In genomic region chr11:74507582-74507981, GRCh38 we compare ENCODE assay signal across 15 cellular contexts. TPM values are rescaled to one million over a fixed set of nuclear protein-coding genes. Genes with fewer than 3 reads are reported as not detected.
A peak's percentile ranks its signal among the peaks of the same experiment; 100 is the strongest.
DNase-seq lines count a peak whose midpoint lies in the region; ATAC-seq and TF ChIP-seq lines count a peak whose summit lies in the region.
"Had no signal": no experiment of that assay in that cellular context is flagged by ENCODE, and none has a peak within 500 bp of the region (broad histone marks: within the 10 kb centered on the region; RNA-seq: fewer than 3 reads in every experiment).

No MANE protein-coding gene starts in this region.

- H3K27me3 ChIP-seq in neutrophil, result no peaks in the 10 kb centered on the region

- ATAC-seq in mucosa of descending colon, result no peak
- ATAC-seq: CD8-positive, alpha-beta T cell had no signal

- peak; percentile 32 for DNase-seq in activated CD4-positive, alpha-beta T cell treated with anti-CD3 and anti-CD28 coated beads, Interleukin-2, amount 10 ng/mL, durations not matched to agents 24 days and 14 days
- DNase-seq in activated CD4-positive, alpha-beta T cell treated with anti-CD3 and anti-CD28 coated beads for 48 hours, result no peak
- DNase-seq in SKM-1 (lab: John Stamatoyannopoulos, UW; ENCODE audit: unreplicated experiment), result peak; percentile 16
- DNase-seq in C1 segment of cervical spinal cord (lab: John Stamatoyannopoulos, UW), result no peak
- no peak for DNase-seq in mucosa of descending colon
- DNase-seq in progenitor cell of endocrine pancreas (ENCODE audit: low spot score, unreplicated experiment), result no peak
- DNase-seq: CD8-positive, alpha-beta T cell; COR-L47; DMS153; DMS79 treated with DMSO at 0.1 percent for 48 hours; EL had no signal

- no peak for TF ChIP-seq CTCF in neutrophil (IDR thresholded peaks at IDR 0.05)
- TF ChIP-seq CTCF in mucosa of descending colon (IDR thresholded peaks at IDR 0.05), result no peak
- no peak for TF ChIP-seq CTCF in progenitor cell of endocrine pancreas (IDR thresholded peaks at IDR 0.05; ENCODE audit: unreplicated experiment)

- H3K36me3 ChIP-seq in neutrophil (no peaks in the 10 kb centered on the region), mucosa of descending colon (ENCODE audit: low read depth) (no peaks in the 10 kb centered on the region)
- H3K36me3 ChIP-seq: HAP-1 had no signal

- no peak overlapping the region for H3K27ac Mint-ChIP-seq in activated CD4-positive, alpha-beta T cell treated with anti-CD3 and anti-CD28 coated beads, Interleukin-2, amount 10 ng/mL, durations not matched to agents 24 days and 14 days
- H3K27ac Mint-ChIP-seq in progenitor cell of endocrine pancreas, result no peak overlapping the region
- H3K27ac Mint-ChIP-seq: B cell; CD8-positive, alpha-beta T cell had no signal

- no peak overlapping the region for H3K4me3 ChIP-seq in neutrophil (ENCODE audit: low read depth in 1 of 2, low read length in 1 of 2)
- H3K4me3 ChIP-seq in mucosa of descending colon, result no peak overlapping the region
- H3K4me3 ChIP-seq: HAP-1 had no signal

- no peaks in the 10 kb centered on the region for H3K4me1 Mint-ChIP-seq in activated CD4-positive, alpha-beta T cell treated with anti-CD3 and anti-CD28 coated beads, Interleukin-2, amount 10 ng/mL, durations not matched to agents 24 days and 14 days
- H3K4me1 Mint-ChIP-seq in progenitor cell of endocrine pancreas (ENCODE audit: low read depth), result peaks cover 2% of the 10 kb centered on the region
- H3K4me1 Mint-ChIP-seq: B cell had no signal

- no peaks in the 10 kb centered on the region for H3K9me3 Mint-ChIP-seq in activated CD4-positive, alpha-beta T cell treated with anti-CD3 and anti-CD28 coated beads, Interleukin-2, amount 10 ng/mL, durations not matched to agents 24 days and 14 days
- H3K9me3 Mint-ChIP-seq in progenitor cell of endocrine pancreas (ENCODE audit: low read depth), result no peaks in the 10 kb centered on the region

- intact Hi-C loops in activated CD4-positive, alpha-beta T cell treated with anti-CD3 and anti-CD28 coated beads, Interleukin-2, amount 10 ng/mL, durations not matched to agents 24 days and 14 days (cut with micrococcal nuclease), result no loop called here
- intact Hi-C loops in mucosa of descending colon (cut with DNase I, micrococcal nuclease), result no loop called here

- peaks cover 3% of the 10 kb centered on the region for H3K27me3 Mint-ChIP-seq in activated CD4-positive, alpha-beta T cell treated with anti-CD3 and anti-CD28 coated beads, Interleukin-2, amount 10 ng/mL, durations not matched to agents 24 days and 14 days
- H3K27me3 Mint-ChIP-seq in progenitor cell of endocrine pancreas, result no peaks in the 10 kb centered on the region

- H3K36me3 Mint-ChIP-seq in activated CD4-positive, alpha-beta T cell treated with anti-CD3 and anti-CD28 coated beads, Interleukin-2, amount 10 ng/mL, durations not matched to agents 24 days and 14 days (ENCODE audit: low read depth), result no peaks in the 10 kb centered on the region
- H3K36me3 Mint-ChIP-seq in progenitor cell of endocrine pancreas (ENCODE audit: insufficient read depth), result no peaks in the 10 kb centered on the region
- H3K36me3 Mint-ChIP-seq: CD8-positive, alpha-beta T cell had no signal

- peak overlapping the region; percentile 37 for H3K27ac ChIP-seq in neutrophil
- H3K27ac ChIP-seq: C4-2B had no signal

- H3K9me3 ChIP-seq in neutrophil, result no peaks in the 10 kb centered on the region
- peaks cover 3% of the 10 kb centered on the region for H3K9me3 ChIP-seq in mucosa of descending colon
- H3K9me3 ChIP-seq: HAP-1 had no signal

- peaks cover 8 to 9% of the 10 kb centered on the region in 2 experiments for H3K4me1 ChIP-seq in neutrophil (ENCODE audit: control insufficient read depth in 1 of 2, insufficient read depth in 1 of 2, low read depth in 1 of 2, low read length in 1 of 2)
- H3K4me1 ChIP-seq in mucosa of descending colon (ENCODE audit: low read depth), result no peaks in the 10 kb centered on the region
- H3K4me1 ChIP-seq: HAP-1 had no signal

- H3K4me3 Mint-ChIP-seq in activated CD4-positive, alpha-beta T cell treated with anti-CD3 and anti-CD28 coated beads, Interleukin-2, amount 10 ng/mL, durations not matched to agents 24 days and 14 days, result no peak overlapping the region
- H3K4me3 Mint-ChIP-seq in progenitor cell of endocrine pancreas (ENCODE audit: low read depth), result no peak overlapping the region
- H3K4me3 Mint-ChIP-seq: B cell; CD8-positive, alpha-beta T cell had no signal

RNA-seq across cellular contexts. Expression of gene LIPT2, which starts 14.1 kb away (rescaled TPM):
- 3.1 and 4.7 TPM in 2 replicates for total RNA-seq in activated CD4-positive, alpha-beta T cell treated with anti-CD3 and anti-CD28 coated beads, Interleukin-2, amount 10 ng/mL, durations not matched to agents 24 days and 14 days
- total RNA-seq in mucosa of descending colon, result 1 to 10 TPM; 3.2 to 4.8 (median 4.1) TPM
- 8.8 and 9.1 TPM in 2 replicates for total RNA-seq in progenitor cell of endocrine pancreas

RNA-seq across cellular contexts. Expression of gene KCNE3, which starts 40.2 kb away (rescaled TPM):
- not detected in 2 replicates for total RNA-seq in activated CD4-positive, alpha-beta T cell treated with anti-CD3 and anti-CD28 coated beads, Interleukin-2, amount 10 ng/mL, durations not matched to agents 24 days and 14 days
- 10 to 100 TPM in 2 of 3 donors, 1 to 10 TPM in 1; 8.5 to 27.5 (median 23.4) TPM for total RNA-seq in mucosa of descending colon
- total RNA-seq in progenitor cell of endocrine pancreas, result 1.0 and 1.9 TPM in 2 replicates
- total RNA-seq: B cell; CD8-positive, alpha-beta T cell had no signal

Comparison
In these comparisons a context has a peak if more than half of its experiments do, and no peak if none do; other contexts are left out.
1. DNase-seq: peak in activated CD4-positive, alpha-beta T cell treated with anti-CD3 and anti-CD28 coated beads, Interleukin-2, amount 10 ng/mL, durations not matched to agents 24 days and 14 days (single experiment) and SKM-1 (single experiment); none in activated CD4-positive, alpha-beta T cell treated with anti-CD3 and anti-CD28 coated beads for 48 hours (single experiment), C1 segment of cervical spinal cord (0 of 14), mucosa of descending colon (0 of 3) and progenitor cell of endocrine pancreas (single experiment).